Comparison of ENCODE assay signal across 8 cellular contexts in genomic region chrX:16807976-16808542, GRCh38. TPM values are rescaled to one million over a fixed set of nuclear protein-coding genes. Genes with fewer than 3 reads are reported as not detected.
DNase-seq lines count a peak whose midpoint lies in the region; ATAC-seq and TF ChIP-seq lines count a peak whose summit lies in the region.

No MANE protein-coding gene starts in this region.

- H4K91ac ChIP-seq in neuronal stem cell (ENCODE audit: low read depth, low read length, poor library complexity) = no peak overlapping the region

- no peak overlapping the region for H2BK12ac ChIP-seq in neuronal stem cell (ENCODE audit: low read length)

- peaks cover 12% of the 10 kb centered on the region for H3K36me3 Mint-ChIP-seq in mesothelial cell of epicardium

- no peak overlapping the region for H3K4ac ChIP-seq in neuronal stem cell (ENCODE audit: low read length)

- ATAC-seq in GM21390 (IDR thresholded peaks at IDR 0.05; ENCODE audit: unreplicated experiment) = no peak

- H3K9me3 ChIP-seq in SJCRH30 (replicated peaks) = no peaks in the 10 kb centered on the region
- H3K9me3 ChIP-seq in neuronal stem cell (replicated peaks in 1 of 2; ENCODE audit: control insufficient read depth in 2 of 2, insufficient read depth in 1 of 2, low read depth in 1 of 2, low read length in 2 of 2) = no peaks in the 10 kb centered on the region

- no peak overlapping the region for H3K27ac ChIP-seq in SJCRH30
- H3K27ac ChIP-seq in neuronal stem cell (replicated peaks; ENCODE audit: low read length) = no peak overlapping the region

- no peak overlapping the region for H3K9ac ChIP-seq in neuronal stem cell (ENCODE audit: low read depth, low read length, poor library complexity)

- no peaks in the 10 kb centered on the region for H3K27me3 ChIP-seq in SJCRH30
- no peaks in the 10 kb centered on the region for H3K27me3 ChIP-seq in neuronal stem cell (ENCODE audit: control insufficient read depth in 3 of 3, insufficient read depth in 3 of 3, low read depth in 1 of 3, low read length in 3 of 3)

- H2AFZ ChIP-seq in neuronal stem cell (ENCODE audit: low read length) = no peak overlapping the region

- H3K4me3 Mint-ChIP-seq in mesothelial cell of epicardium = peak overlapping the region; percentile 34

- no CpG with 5 or more reads among the region's 4 CpGs for WGBS in neuronal stem cell (ENCODE audit: extremely low coverage in 2 of 2, insufficient read length in 2 of 2, insufficient replicate concordance in 1 of 2), 2 donors

- H3K36me3 ChIP-seq in SJCRH30 (peaks cover 17% of the 10 kb centered on the region), neuronal stem cell (replicated peaks in 1 of 2; ENCODE audit: control insufficient read depth in 2 of 2, insufficient read depth in 2 of 2, low read length in 2 of 2) (peaks cover 0 to 14% of the 10 kb centered on the region in 2 donors)

- no peak overlapping the region for H3K23ac ChIP-seq in neuronal stem cell (ENCODE audit: low read depth, low read length, poor library complexity)

- peak overlapping the region; percentile 13 to 43 for H3K4me3 ChIP-seq in cardiac fibroblast (replicated peaks in 1 of 2; ENCODE audit: low read depth in 2 of 2, low read length in 2 of 2)
- no peak overlapping the region for H3K4me3 ChIP-seq in SJCRH30
- no peak overlapping the region for H3K4me3 ChIP-seq in neuronal stem cell (ENCODE audit: low read length in 2 of 2)

- no peaks in the 10 kb centered on the region for H3K27me3 Mint-ChIP-seq in mesothelial cell of epicardium (ENCODE audit: low read depth)

- H3K18ac ChIP-seq in neuronal stem cell (ENCODE audit: low read length) = no peak overlapping the region

- H2BK120ac ChIP-seq in neuronal stem cell (ENCODE audit: low read depth, low read length) = no peak overlapping the region

- H3K4me1 Mint-ChIP-seq in mesothelial cell of epicardium = peaks cover 15% of the 10 kb centered on the region

- peak overlapping the region; percentile 48 for H3K27ac Mint-ChIP-seq in mesothelial cell of epicardium

- TF ChIP-seq CTCF in cardiac fibroblast (IDR thresholded peaks at IDR 0.05; ENCODE audit: low read depth, low read length) (no peak), mesothelial cell of epicardium (IDR thresholded peaks at IDR 0.05; ENCODE audit: unreplicated experiment) (no peak)

- no peaks in the 10 kb centered on the region for H3K79me1 ChIP-seq in neuronal stem cell (ENCODE audit: low read depth, low read length)

- no peak overlapping the region for H3K14ac ChIP-seq in neuronal stem cell (ENCODE audit: low read length)

- no peak overlapping the region for H2AK5ac ChIP-seq in neuronal stem cell (ENCODE audit: low read depth, low read length)

- in situ Hi-C loops in G401 (cut with HindIII; ENCODE audit: low sequenced_read_pairs) = no loop called here

- DNase-seq in AG08395 (ENCODE audit: low spot score) = peak; percentile 81
- DNase-seq in LHCN-M2 (ENCODE audit: low read depth) = peak; percentile 58
- DNase-seq in cardiac fibroblast (ENCODE audit: low read depth in 2 of 2) = peak; percentile 67 to 76
- DNase-seq in mesothelial cell of epicardium (ENCODE audit: low spot score in 2 of 2, unreplicated experiment in 2 of 2) = no peak
- DNase-seq in SJCRH30 = no peak
- no peak for DNase-seq in G401 (ENCODE audit: low spot score)
- no peak for DNase-seq in neuronal stem cell (ENCODE audit: low spot score)

- H4K8ac ChIP-seq in neuronal stem cell (ENCODE audit: low read depth, low read length) = no peak overlapping the region

- H3K9me3 Mint-ChIP-seq in mesothelial cell of epicardium = peaks cover 3% of the 10 kb centered on the region

- H2BK15ac ChIP-seq in neuronal stem cell (ENCODE audit: low read length) = no peak overlapping the region

- H3K4me2 ChIP-seq in neuronal stem cell (ENCODE audit: insufficient read depth, low read length, poor library complexity, severe bottlenecking) = no peak overlapping the region

- H3K4me1 ChIP-seq in SJCRH30 (no peaks in the 10 kb centered on the region), neuronal stem cell (ENCODE audit: control insufficient read depth in 2 of 2, insufficient read depth in 1 of 2, low read depth in 1 of 2, low read length in 2 of 2) (peaks cover 0 to 2% of the 10 kb centered on the region in 2 donors)

- no peak overlapping the region for H2BK5ac ChIP-seq in neuronal stem cell (ENCODE audit: low read length)

RNA-seq across cellular contexts. Expression of gene TXLNG, which starts 21.8 kb away (rescaled TPM):
- total RNA-seq in LHCN-M2 (2014; rRNA removed) (8.2 and 8.5 TPM in 2 replicates), mesothelial cell of epicardium (24.4 to 25.4 TPM (median 24.7 TPM) in 3 replicates)
- 2.2 TPM for polyA plus RNA-seq in LHCN-M2 (2012)
- total RNA-seq in SJCRH30 (2014; rRNA removed; shearing (Covaris generic)) = 33.8 and 39.2 TPM in 2 replicates
- total RNA-seq in G401 (2014; rRNA removed; shearing (Covaris generic)) = 17.5 and 20.7 TPM in 2 replicates
- polyA plus RNA-seq in neuronal stem cell (2013, experiment 1 of 2) = 13.8 TPM
- 14.2 TPM for polyA plus RNA-seq in neuronal stem cell (2013, experiment 2 of 2)

Comparison
In these comparisons a context has a peak if more than half of its experiments do, and no peak if none do; other contexts are left out.
1. DNase-seq: peak in AG08395 (single experiment), LHCN-M2 (single experiment) and cardiac fibroblast (2 of 2); none in mesothelial cell of epicardium (0 of 2), SJCRH30 (0 of 2), G401 (single experiment) and neuronal stem cell (single experiment).
2. H3K4me3 ChIP-seq: peak in cardiac fibroblast (2 of 2); none in SJCRH30 (single experiment) and neuronal stem cell (0 of 2).